Comparison of ENCODE assay signal across 1 cellular context in genomic region chr9:137381501-137382443, GRCh38.
A peak's percentile ranks its signal among the peaks of the same experiment; 100 is the strongest.
TF ChIP-seq lines count a peak whose summit lies in the region.

No MANE protein-coding gene starts in this region.

TF ChIP-seq in K562, 482 proteins besides CTCF, POLR2A, EP300 and RAD21:
- TF ChIP-seq KDM4B (IDR thresholded peaks at IDR 0.05; ENCODE audit: borderline replicate concordance in 2 of 2, low read depth in 1 of 2) (no peak), CHD4 (IDR thresholded peaks at IDR 0.05; ENCODE audit: insufficient read depth, insufficient replicate concordance, low read depth, low read length, poor library complexity, severe bottlenecking) (no peak), PCBP1 (IDR thresholded peaks at IDR 0.05; ENCODE audit: low read depth, low read length, poor library complexity, severe bottlenecking) (peak; percentile 60), ZNF263 (CRISPR knock-in tag; IDR thresholded peaks at IDR 0.05; ENCODE audit: borderline replicate concordance) (peak; percentile 42), ZNF239 (CRISPR knock-in tag; IDR thresholded peaks at IDR 0.05) (no peak), ZBTB33 (CRISPR knock-in tag; IDR thresholded peaks at IDR 0.05) (peak; percentile 94), ZNF143 (CRISPR knock-in tag; IDR thresholded peaks at IDR 0.05) (no peak)
